In the genomic region with DNA sequence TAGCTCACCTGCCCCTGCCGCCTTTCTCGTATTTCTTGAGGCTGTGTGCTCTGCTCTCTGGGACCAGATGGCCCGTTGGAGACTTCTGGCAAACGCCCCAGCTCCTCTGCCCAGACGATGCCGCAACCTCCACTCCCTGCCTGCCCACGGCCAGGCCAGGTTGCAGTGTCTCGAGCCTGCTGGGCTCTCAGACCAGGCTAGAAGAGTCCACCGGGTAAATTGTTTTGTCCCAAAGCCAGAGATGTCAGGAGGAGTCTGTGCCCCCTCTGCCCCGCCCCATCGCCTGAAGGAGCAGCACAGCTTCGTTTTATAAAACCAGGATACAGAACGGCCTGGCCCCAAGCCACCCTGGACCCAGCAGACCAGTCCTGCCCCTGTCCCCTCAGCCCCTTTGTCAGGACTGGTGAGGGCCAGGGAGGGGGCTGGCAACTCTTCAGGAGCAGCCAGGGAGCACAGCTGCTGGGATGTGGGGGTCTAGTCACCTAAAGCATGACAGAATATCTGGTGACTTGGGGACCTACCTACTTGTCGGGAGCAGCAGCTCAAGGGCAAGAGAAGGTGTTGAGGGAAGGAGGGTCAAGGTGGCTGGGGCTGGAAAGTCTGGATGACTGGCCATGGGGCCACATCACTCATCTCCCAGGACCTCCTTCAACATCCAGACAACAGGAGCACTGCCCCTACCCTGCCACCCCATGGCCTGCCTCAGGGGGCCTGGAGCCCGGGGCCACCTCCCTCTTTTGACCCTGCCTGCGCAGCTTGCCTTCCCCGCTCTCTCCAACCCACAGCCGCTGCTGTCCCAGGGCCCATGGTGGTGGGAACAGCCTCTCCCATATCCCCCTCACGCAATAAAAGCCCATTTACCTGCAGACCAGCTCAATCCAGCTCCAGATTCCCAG, we compare ENCODE assay signal across 11 cellular contexts. TPM values are rescaled to one million over a fixed set of nuclear protein-coding genes. Genes with fewer than 3 reads are reported as not detected.
DNase-seq lines count a peak whose midpoint lies in the region; ATAC-seq and TF ChIP-seq lines count a peak whose summit lies in the region.
"Had no signal": no experiment of that assay in that cellular context is flagged by ENCODE, and none has a peak within 500 bp of the region (broad histone marks: within the 10 kb centered on the region; RNA-seq: fewer than 3 reads in every experiment).

No MANE protein-coding gene starts in this region.

- no peak for TF ChIP-seq CTCF in glutamatergic neuron (IDR thresholded peaks at IDR 0.05; ENCODE audit: partially characterized antibody, unreplicated experiment)
- no peak for TF ChIP-seq CTCF in stomach (IDR thresholded peaks at IDR 0.05)

- peaks cover 66% of the 10 kb centered on the region for H3K4me1 Mint-ChIP-seq in activated CD8-positive, alpha-beta memory T cell treated with anti-CD3 and anti-CD28 coated beads, Interleukin-2, amount 10 ng/mL, durations not matched to agents 7 days and 5 days
- H3K4me1 Mint-ChIP-seq in glutamatergic neuron (ENCODE audit: low read depth, unreplicated experiment): peaks cover 38% of the 10 kb centered on the region

- DNase-seq in activated CD8-positive, alpha-beta memory T cell treated with anti-CD3 and anti-CD28 coated beads, Interleukin-2, amount 10 ng/mL, durations not matched to agents 7 days and 5 days: no peak
- no peak for DNase-seq in activated CD8-positive, alpha-beta memory T cell treated with anti-CD3 and anti-CD28 coated beads, Interleukin-2, amount 50 U/mL, for 4 hours
- DNase-seq in NCI-H524 (lab: John Stamatoyannopoulos, UW) (peak; percentile 65 to 73), glutamatergic neuron (no peak), stomach (no peak)
- DNase-seq: heart left ventricle had no signal

- peak overlapping the region; percentile 87 for H3K27ac Mint-ChIP-seq in activated CD8-positive, alpha-beta memory T cell treated with anti-CD3 and anti-CD28 coated beads, Interleukin-2, amount 10 ng/mL, durations not matched to agents 7 days and 5 days
- H3K27ac Mint-ChIP-seq in glutamatergic neuron (ENCODE audit: unreplicated experiment): no peak overlapping the region

- H3K9me3 Mint-ChIP-seq in activated CD8-positive, alpha-beta memory T cell treated with anti-CD3 and anti-CD28 coated beads, Interleukin-2, amount 10 ng/mL, durations not matched to agents 7 days and 5 days (ENCODE audit: low read depth): no peaks in the 10 kb centered on the region
- peaks cover 9% of the 10 kb centered on the region for H3K9me3 Mint-ChIP-seq in glutamatergic neuron (ENCODE audit: unreplicated experiment)

- no peaks in the 10 kb centered on the region for H3K36me3 Mint-ChIP-seq in activated CD8-positive, alpha-beta memory T cell treated with anti-CD3 and anti-CD28 coated beads, Interleukin-2, amount 10 ng/mL, durations not matched to agents 7 days and 5 days
- peaks cover 3% of the 10 kb centered on the region for H3K36me3 Mint-ChIP-seq in glutamatergic neuron (ENCODE audit: unreplicated experiment)

- H3K27ac ChIP-seq in stomach: peak overlapping the region in 3 of 5 donors; percentile 26 to 58 (median 41)
- H3K27ac ChIP-seq: dorsolateral prefrontal cortex had no signal

- TF ChIP-seq EP300 in stomach (IDR thresholded peaks at IDR 0.05): no peak

- TF ChIP-seq POLR2A in stomach (IDR thresholded peaks at IDR 0.05): no peak

- no peak overlapping the region for H3K4me3 Mint-ChIP-seq in activated CD8-positive, alpha-beta memory T cell treated with anti-CD3 and anti-CD28 coated beads, Interleukin-2, amount 10 ng/mL, durations not matched to agents 7 days and 5 days
- H3K4me3 Mint-ChIP-seq in glutamatergic neuron (ENCODE audit: unreplicated experiment): peak overlapping the region; percentile 34
- H3K4me3 Mint-ChIP-seq: B cell had no signal

- no peak overlapping the region for H3K4me3 ChIP-seq in stomach
- H3K4me3 ChIP-seq: dorsolateral prefrontal cortex, heart left ventricle had no signal

- no peaks in the 10 kb centered on the region for H3K36me3 ChIP-seq in stomach
- H3K36me3 ChIP-seq: heart left ventricle had no signal

- no peaks in the 10 kb centered on the region for H3K27me3 Mint-ChIP-seq in activated CD8-positive, alpha-beta memory T cell treated with anti-CD3 and anti-CD28 coated beads, Interleukin-2, amount 10 ng/mL, durations not matched to agents 7 days and 5 days
- peaks cover 5% of the 10 kb centered on the region for H3K27me3 Mint-ChIP-seq in glutamatergic neuron (ENCODE audit: unreplicated experiment)
- H3K27me3 Mint-ChIP-seq: B cell had no signal

- CTCF ChIA-PET in activated CD8-positive, alpha-beta memory T cell treated with anti-CD3 and anti-CD28 coated beads, Interleukin-2, amount 10 ng/mL, durations not matched to agents 7 days and 5 days (lab: Charles Lee): interaction anchor here (0.9 to 3.2 kb wide), 5 partner anchors 13 to 143 kb away, joined by 3 to 20 read pairs (median 13); no protein-coding TSS in a partner anchor

- ATAC-seq in activated CD8-positive, alpha-beta memory T cell treated with anti-CD3 and anti-CD28 coated beads, Interleukin-2, amount 10 ng/mL, durations not matched to agents 7 days and 5 days: no peak
- ATAC-seq in GM19023 (IDR thresholded peaks at IDR 0.05; ENCODE audit: unreplicated experiment) (no peak), GM19035 (IDR thresholded peaks at IDR 0.05; ENCODE audit: unreplicated experiment) (no peak), GM18498 (IDR thresholded peaks at IDR 0.05; ENCODE audit: unreplicated experiment) (no peak)

- no peaks in the 10 kb centered on the region for H3K27me3 ChIP-seq in stomach
- H3K27me3 ChIP-seq: heart left ventricle had no signal

- 66 to 75% (median 75%) methylated on average over 18 to 19 of the region's 19 CpGs for WGBS in stomach, 5 donors

- H3K9me3 ChIP-seq in stomach: no peaks in the 10 kb centered on the region
- H3K9me3 ChIP-seq: heart left ventricle had no signal

- H3K4me1 ChIP-seq in stomach: peaks cover 9 to 41% (median 29%) of the 10 kb centered on the region in 4 donors

- intact Hi-C loops in stomach (cut with DNase I; ENCODE audit: low total_unique reads): no loop called here

RNA-seq across cellular contexts. Expression of a gene that starts 33.9 kb away (rescaled TPM):
- 100 to 1,000 TPM; 213 to 226 TPM for total RNA-seq in activated CD8-positive, alpha-beta memory T cell treated with anti-CD3 and anti-CD28 coated beads, Interleukin-2, amount 10 ng/mL, durations not matched to agents 7 days and 5 days
- total RNA-seq in glutamatergic neuron (ENCODE audit: unreplicated experiment) (93.9 TPM), stomach (100 to 1,000 TPM in 2 of 5 donors, 10 to 100 TPM in 3; 47.8 to 159 (median 83.4) TPM)
- polyA plus RNA-seq in stomach: 10 to 100 TPM in 1 of 3 donors, 1 to 10 TPM in 2; 6.9 to 25.5 (median 6.9) TPM

Comparison
In these comparisons a context has a peak if more than half of its experiments do, and no peak if none do; other contexts are left out.
1. DNase-seq: peak in NCI-H524 (2 of 2); none in activated CD8-positive, alpha-beta memory T cell treated with anti-CD3 and anti-CD28 coated beads, Interleukin-2, amount 10 ng/mL, durations not matched to agents 7 days and 5 days (single experiment), activated CD8-positive, alpha-beta memory T cell treated with anti-CD3 and anti-CD28 coated beads, Interleukin-2, amount 50 U/mL, for 4 hours (single experiment), glutamatergic neuron (single experiment) and stomach (single experiment).